8 cellular contexts compared by ENCODE assay signal in genomic region chr10:68334672-68335467, GRCh38. TPM values are rescaled to one million over a fixed set of nuclear protein-coding genes. Genes with fewer than 3 reads are reported as not detected.
DNase-seq lines count a peak whose midpoint lies in the region; ATAC-seq, FAIRE-seq and TF ChIP-seq lines count a peak whose summit lies in the region.

No MANE protein-coding gene starts in this region.

- no peak overlapping the region for H2AFZ ChIP-seq in OCI-LY7 (ENCODE audit: low read length)

- CTCF ChIA-PET in CD8-positive, alpha-beta memory T cell (lab: Charles Lee), result interaction anchor here (4.9 kb wide), 1 partner anchor 14 kb away, joined by 18 read pairs; no protein-coding TSS in a partner anchor
- CTCF ChIA-PET in OCI-LY7 (lab: Charles Lee; ENCODE audit: unreplicated experiment), result no interaction called here

- H3K4me3 Mint-ChIP-seq in CD8-positive, alpha-beta memory T cell, result peak overlapping the region; percentile 96 to 100 (median 100)
- peak overlapping the region; percentile 99 for H3K4me3 Mint-ChIP-seq in endothelial cell (ENCODE audit: unreplicated experiment)

- intact Hi-C loops in OCI-LY7 (cut with micrococcal nuclease; ENCODE audit: unreplicated experiment), result no loop called here
- intact Hi-C loops in pancreas (cut with DNase I), result no loop called here

- peak overlapping the region; percentile 79 to 100 (median 98) for H3K27ac Mint-ChIP-seq in CD8-positive, alpha-beta memory T cell
- peak overlapping the region; percentile 53 for H3K27ac Mint-ChIP-seq in endothelial cell (ENCODE audit: unreplicated experiment)

- POLR2A ChIA-PET in CD8-positive, alpha-beta memory T cell (lab: Charles Lee), result interaction anchor here (0.5 to 0.7 kb wide), 2 partner anchors 78 to 566 kb away, joined by 5 to 6 read pairs; partner anchors contain the start of gene DDX50
- POLR2A ChIA-PET in OCI-LY7 (lab: Charles Lee), result interaction anchor here (0.9 to 1.2 kb wide), 3 partner anchors 10 to 99 kb away, joined by 3 read pairs; no protein-coding TSS in a partner anchor

- H3K36me3 Mint-ChIP-seq in CD8-positive, alpha-beta memory T cell, result peaks cover 0 to 61% (median 9%) of the 10 kb centered on the region in 3 donors
- H3K36me3 Mint-ChIP-seq in endothelial cell (ENCODE audit: low read depth, unreplicated experiment), result peaks cover 27% of the 10 kb centered on the region

- BruUV-seq in OCI-LY7 (replicated peaks; lab: Mats Ljungman, UMichigan), result no TSS peak

- H3K4me3 ChIP-seq in CD8-positive, alpha-beta memory T cell (ENCODE audit: low read length), result peak overlapping the region; percentile 95
- H3K4me3 ChIP-seq in OCI-LY7 (ENCODE audit: low read depth, low read length, poor library complexity, severe bottlenecking) (peak overlapping the region; percentile 85), pancreas (peak overlapping the region in 3 of 4 donors; percentile 4 to 98 (median 84))

- no peaks in the 10 kb centered on the region for H3K9me2 ChIP-seq in OCI-LY7 (ENCODE audit: insufficient read depth, low read length)

- peaks cover 57 to 87% (median 74%) of the 10 kb centered on the region in 3 donors for H3K4me1 Mint-ChIP-seq in CD8-positive, alpha-beta memory T cell
- H3K4me1 Mint-ChIP-seq in endothelial cell (ENCODE audit: unreplicated experiment), result peaks cover 48% of the 10 kb centered on the region

- peaks cover 0 to 6% of the 10 kb centered on the region in 2 donors for H3K27me3 Mint-ChIP-seq in CD8-positive, alpha-beta memory T cell
- H3K27me3 Mint-ChIP-seq in endothelial cell (ENCODE audit: unreplicated experiment), result peaks cover 16% of the 10 kb centered on the region

- 5% methylated on average over 8 of the region's 8 CpGs for WGBS in pancreas, 2 donors

- peak overlapping the region; percentile 93 for H3K4me2 ChIP-seq in OCI-LY7 (ENCODE audit: low read length)

- H3K9me3 Mint-ChIP-seq in CD8-positive, alpha-beta memory T cell, result peaks cover 0 to 3% (median 0%) of the 10 kb centered on the region in 5 donors
- H3K9me3 Mint-ChIP-seq in endothelial cell (ENCODE audit: unreplicated experiment), result no peaks in the 10 kb centered on the region

- no peak for FAIRE-seq in pancreas (lab: Jason Lieb, UNC)

- H3K9me3 ChIP-seq in CD8-positive, alpha-beta memory T cell (ENCODE audit: low read length), result no peaks in the 10 kb centered on the region
- H3K9me3 ChIP-seq in OCI-LY7 (ENCODE audit: low read length) (no peaks in the 10 kb centered on the region), pancreas (no peaks in the 10 kb centered on the region)

- peaks cover 84% of the 10 kb centered on the region for H3K79me2 ChIP-seq in OCI-LY7 (ENCODE audit: insufficient read depth, low read depth, low read length)

- peaks cover 16% of the 10 kb centered on the region for H3K36me3 ChIP-seq in CD8-positive, alpha-beta memory T cell (ENCODE audit: insufficient read depth, low read length)
- H3K36me3 ChIP-seq in OCI-LY7 (ENCODE audit: insufficient read depth, low read length) (peaks cover 77% of the 10 kb centered on the region), pancreas (peaks cover 8 to 17% (median 11%) of the 10 kb centered on the region in 3 donors)

- H3K4me1 ChIP-seq in CD8-positive, alpha-beta memory T cell (ENCODE audit: insufficient read depth, low read length), result peaks cover 36% of the 10 kb centered on the region
- H3K4me1 ChIP-seq in OCI-LY7 (ENCODE audit: insufficient read depth, low read length, poor library complexity, severe bottlenecking), result peaks cover 55% of the 10 kb centered on the region
- H3K4me1 ChIP-seq in pancreas, result peaks cover 21 to 39% (median 39%) of the 10 kb centered on the region in 3 donors
- peaks cover 19% of the 10 kb centered on the region for H3K4me1 ChIP-seq in foreskin keratinocyte

- TF ChIP-seq CTCF in OCI-LY7 (conservative IDR thresholded peaks at IDR 0.05; ENCODE audit: low read length) (no peak), endothelial cell (IDR thresholded peaks at IDR 0.05; ENCODE audit: unreplicated experiment) (no peak), pancreas (IDR thresholded peaks at IDR 0.05) (no peak), foreskin keratinocyte (conservative IDR thresholded peaks at IDR 0.05) (no peak)

- H4K20me1 ChIP-seq in OCI-LY7 (ENCODE audit: insufficient read depth, low read length), result peaks cover 62% of the 10 kb centered on the region

- ATAC-seq in pancreas, result no peak
- ATAC-seq in GM21423 (IDR thresholded peaks at IDR 0.05; ENCODE audit: unreplicated experiment), result no peak
- ATAC-seq in foreskin keratinocyte, result no peak

- no peak for DNase-seq in CD8-positive, alpha-beta memory T cell
- DNase-seq in OCI-LY7 (ENCODE audit: low spot score) (no peak), endothelial cell (ENCODE audit: low spot score) (no peak), pancreas (no peak), NCI-H2227 (lab: John Stamatoyannopoulos, UW; ENCODE audit: unreplicated experiment) (no peak), foreskin keratinocyte (no peak)
- DNase-seq in stimulated activated CD4-positive, alpha-beta T cell treated with anti-CD3 and anti-CD28 coated beads, Interleukin-2, amount 100 ng/mL, for 24 hours, result no peak

- peak overlapping the region; percentile 1 for H3K27ac ChIP-seq in CD8-positive, alpha-beta memory T cell (ENCODE audit: low read depth, low read length)
- no peak overlapping the region for H3K27ac ChIP-seq in OCI-LY7 (ENCODE audit: low read depth, low read length, poor library complexity, severe bottlenecking)
- no peak overlapping the region for H3K27ac ChIP-seq in pancreas
- no peak overlapping the region for H3K27ac ChIP-seq in foreskin keratinocyte

- H3K27me3 ChIP-seq in CD8-positive, alpha-beta memory T cell (ENCODE audit: insufficient read depth, low read length, poor library complexity, severe bottlenecking), result no peaks in the 10 kb centered on the region
- no peaks in the 10 kb centered on the region for H3K27me3 ChIP-seq in pancreas
- no peaks in the 10 kb centered on the region for H3K27me3 ChIP-seq in foreskin keratinocyte

RNA-seq across cellular contexts. Expression of gene PBLD, which starts 2.1 kb away (rescaled TPM):
- total RNA-seq in CD8-positive, alpha-beta memory T cell, result 1 to 10 TPM; 1.2 to 1.7 TPM
- polyA plus RNA-seq in CD8-positive, alpha-beta memory T cell, result 0.95 TPM
- total RNA-seq in OCI-LY7 (2014; rRNA removed; shearing (Covaris generic)), result 2.5 and 3.1 TPM in 2 replicates
- 5.9 and 8.0 TPM in 2 replicates for total RNA-seq in OCI-LY7 (2022)
- 3.2 TPM for total RNA-seq in endothelial cell (ENCODE audit: unreplicated experiment)
- total RNA-seq in pancreas, result 10 to 100 TPM; 19.4 to 47.5 (median 27.8) TPM
- 10 to 100 TPM; 11.9 to 14.2 TPM for polyA plus RNA-seq in pancreas
- 1.3 and 1.8 TPM in 2 replicates for total RNA-seq in foreskin keratinocyte
- 0.75 and 1.1 TPM in 2 replicates for polyA plus RNA-seq in foreskin keratinocyte

RNA-seq across cellular contexts. Expression of gene HNRNPH3, which starts 3.0 kb away (rescaled TPM):
- total RNA-seq in CD8-positive, alpha-beta memory T cell, result 100 to 1,000 TPM; 170 to 171 TPM
- polyA plus RNA-seq in CD8-positive, alpha-beta memory T cell, result 145 TPM
- 30.8 and 69.2 TPM in 2 replicates for total RNA-seq in OCI-LY7 (2014; rRNA removed; shearing (Covaris generic))
- total RNA-seq in OCI-LY7 (2022), result 241 and 261 TPM in 2 replicates
- total RNA-seq in endothelial cell (ENCODE audit: unreplicated experiment), result 124 TPM
- 10 to 100 TPM; 23.1 to 53.6 (median 28.7) TPM for total RNA-seq in pancreas
- polyA plus RNA-seq in pancreas, result 10 to 100 TPM; 72.3 to 95.3 TPM
- total RNA-seq in foreskin keratinocyte, result 74.5 and 112 TPM in 2 replicates
- 175 and 222 TPM in 2 replicates for polyA plus RNA-seq in foreskin keratinocyte
